In genomic region chr3:50289130-50289529, GRCh38 we compare ENCODE assay signal across 22 cellular contexts. TPM values are rescaled to one million over a fixed set of nuclear protein-coding genes. Genes with fewer than 3 reads are reported as not detected.
"Had no signal": no experiment of that assay in that cellular context is flagged by ENCODE, and none has a peak within 500 bp of the region (broad histone marks: within the 10 kb centered on the region; RNA-seq: fewer than 3 reads in every experiment).

No MANE protein-coding gene starts in this region.

- H3K9me3 ChIP-seq: adrenal gland, gastrocnemius medialis, left lung, pancreas, right lobe of liver, thoracic aorta, upper lobe of left lung had no signal

- H3K9me3 Mint-ChIP-seq: activated CD4-positive, alpha-beta memory T cell treated with anti-CD3 and anti-CD28 coated beads for 36 hours; dendritic cell treated with granulocyte-macrophage colony-stimulating factor and Interleukin-4, amounts not matched to agents 40 ng/mL and 50 ng/mL, for 4 days; stimulated activated effector memory CD8-positive, alpha-beta T cell treated with anti-CD3 and anti-CD28 coated beads, Interleukin-12 subunit alpha, Interleukin-12 subunit beta, amount 100 ng/mL, for 72 hours had no signal

- H3K27ac Mint-ChIP-seq: activated CD4-positive, alpha-beta memory T cell treated with anti-CD3 and anti-CD28 coated beads for 36 hours; dendritic cell treated with granulocyte-macrophage colony-stimulating factor and Interleukin-4, amounts not matched to agents 40 ng/mL and 50 ng/mL, for 4 days; stimulated activated effector memory CD8-positive, alpha-beta T cell treated with anti-CD3 and anti-CD28 coated beads, Interleukin-12 subunit alpha, Interleukin-12 subunit beta, amount 100 ng/mL, for 72 hours had no signal

- H3K4me3 Mint-ChIP-seq: dendritic cell treated with granulocyte-macrophage colony-stimulating factor and Interleukin-4, amounts not matched to agents 40 ng/mL and 50 ng/mL, for 4 days; stimulated activated effector memory CD8-positive, alpha-beta T cell treated with anti-CD3 and anti-CD28 coated beads, Interleukin-12 subunit alpha, Interleukin-12 subunit beta, amount 100 ng/mL, for 72 hours had no signal

- ATAC-seq: esophagus mucosa; gastrocnemius medialis; left lung; pancreas; right lobe of liver; stimulated activated effector memory CD8-positive, alpha-beta T cell treated with anti-CD3 and anti-CD28 coated beads, Interleukin-12 subunit alpha, Interleukin-12 subunit beta, amount 100 ng/mL, for 72 hours had no signal

- H3K27me3 ChIP-seq: adrenal gland, gastrocnemius medialis, left lung, pancreas, right lobe of liver, upper lobe of left lung had no signal

- DNase-seq: activated CD4-positive, alpha-beta memory T cell treated with anti-CD3 and anti-CD28 coated beads for 36 hours; activated naive CD4-positive, alpha-beta T cell treated with Interleukin-2 at 50 U/mL for 16 hours; effector CD8-positive, alpha-beta T cell; gastrocnemius medialis; head of caudate nucleus; left lung; right lobe of liver; SIG-M5; stimulated activated CD4-positive, alpha-beta T cell treated with anti-CD3 and anti-CD28 coated beads, Interleukin-4, amount 100 ng/mL, for 24 hours; T1000; upper lobe of left lung had no signal

- H3K27me3 Mint-ChIP-seq: activated CD4-positive, alpha-beta memory T cell treated with anti-CD3 and anti-CD28 coated beads for 36 hours; dendritic cell treated with granulocyte-macrophage colony-stimulating factor and Interleukin-4, amounts not matched to agents 40 ng/mL and 50 ng/mL, for 4 days had no signal

- H3K27ac ChIP-seq: adrenal gland, gastrocnemius medialis, left lung, pancreas, right lobe of liver, thoracic aorta, upper lobe of left lung had no signal

- H3K4me3 ChIP-seq: adrenal gland, gastrocnemius medialis, left lung, pancreas, right lobe of liver, smooth muscle cell, thoracic aorta, upper lobe of left lung had no signal

RNA-seq across cellular contexts. Expression of gene LSMEM2, which starts 10.2 kb away (rescaled TPM):
- total RNA-seq: activated CD4-positive, alpha-beta memory T cell treated with anti-CD3 and anti-CD28 coated beads for 36 hours; bronchial epithelial cell; esophagus mucosa; kidney epithelial cell; pulmonary artery endothelial cell; right lobe of liver; T-helper 1 cell treated with Interleukin-12 subunit alpha and Interleukin-12 subunit beta and Interleukin-4 antibody, amounts not matched to agents 30 ng/mL and 1 ng/mL, for 36 hours; thoracic aorta had no signal
- polyA plus RNA-seq: smooth muscle cell had no signal

RNA-seq across cellular contexts. Expression of gene HYAL1, which starts 14.2 kb away (rescaled TPM):
- total RNA-seq: kidney epithelial cell had no signal
- polyA plus RNA-seq: smooth muscle cell had no signal
